In genomic region chr14:22766457-22767322, GRCh38 we compare ENCODE assay signal across 8 cellular contexts. TPM values are rescaled to one million over a fixed set of nuclear protein-coding genes. Genes with fewer than 3 reads are reported as not detected.
A peak's percentile ranks its signal among the peaks of the same experiment; 100 is the strongest.
DNase-seq lines count a peak whose midpoint lies in the region; ATAC-seq and TF ChIP-seq lines count a peak whose summit lies in the region.

TSS of gene OXA1L (plus strand) at chr14:22766688. CDS start at chr14:22766702, 14 bp downstream.

- H3K27ac Mint-ChIP-seq in activated T-helper 17 cell treated with anti-CD3 and anti-CD28 coated beads, Interleukin-2, amount 50 U/mL, for 72 hours, result peak within 1 kb of the TSS; percentile 100
- peak within 1 kb of the TSS; percentile 94 to 98 (median 98) for H3K27ac Mint-ChIP-seq in naive thymus-derived CD8-positive, alpha-beta T cell

- no peaks in the 10 kb centered on the region for H3K9me3 Mint-ChIP-seq in activated T-helper 17 cell treated with anti-CD3 and anti-CD28 coated beads, Interleukin-2, amount 50 U/mL, for 72 hours
- peaks cover 0 to 13% (median 3%) of the 10 kb centered on the region in 9 donors for H3K9me3 Mint-ChIP-seq in naive thymus-derived CD8-positive, alpha-beta T cell

- POLR2A ChIA-PET in RWPE1 (lab: Yijun Ruan, JAX; ENCODE audit: low non-redundant PET), result interaction anchor here (0.6 to 1.5 kb wide), 4 partner anchors 68 to 161 kb away, joined by 3 to 4 read pairs (median 3); no protein-coding TSS in a partner anchor
- POLR2A ChIA-PET in naive thymus-derived CD8-positive, alpha-beta T cell (lab: Charles Lee), result interaction anchor here (0.5 to 2.2 kb wide), 24 partner anchors 11 to 1449 kb away, joined by 3 to 15 read pairs (median 4); partner anchors contain the start of genes ABHD4, ACIN1, C14orf119 and DAD1

- peak within 1 kb of the TSS; percentile 98 for H3K4me3 Mint-ChIP-seq in activated T-helper 17 cell treated with anti-CD3 and anti-CD28 coated beads, Interleukin-2, amount 50 U/mL, for 72 hours
- peak within 1 kb of the TSS; percentile 86 to 97 (median 91) for H3K4me3 Mint-ChIP-seq in naive thymus-derived CD8-positive, alpha-beta T cell

- H3K27me3 Mint-ChIP-seq in activated T-helper 17 cell treated with anti-CD3 and anti-CD28 coated beads, Interleukin-2, amount 50 U/mL, for 72 hours, result no peaks in the 10 kb centered on the region
- no peaks in the 10 kb centered on the region for H3K27me3 Mint-ChIP-seq in naive thymus-derived CD8-positive, alpha-beta T cell

- peak; percentile 75 for ATAC-seq in GM21825 (IDR thresholded peaks at IDR 0.05; ENCODE audit: unreplicated experiment)
- ATAC-seq in activated T-helper 17 cell treated with anti-CD3 and anti-CD28 coated beads, Interleukin-2, amount 50 U/mL, for 72 hours (replicated peaks), result peak; percentile 92
- ATAC-seq in naive thymus-derived CD8-positive, alpha-beta T cell, result peak; percentile 92 to 93

- H3K27ac ChIP-seq in RWPE1, result peak within 1 kb of the TSS; percentile 85

- peaks cover 57% of the 10 kb centered on the region for H3K36me3 Mint-ChIP-seq in activated T-helper 17 cell treated with anti-CD3 and anti-CD28 coated beads, Interleukin-2, amount 50 U/mL, for 72 hours (ENCODE audit: low read depth)
- H3K36me3 Mint-ChIP-seq in naive thymus-derived CD8-positive, alpha-beta T cell, result peaks cover 26 to 44% (median 37%) of the 10 kb centered on the region in 3 donors

- CTCF ChIA-PET in RWPE1 (lab: Yijun Ruan, JAX), result interaction anchor here (0.5 to 1.6 kb wide), 3 partner anchors 53 to 113 kb away, joined by 3 to 6 read pairs (median 5); no protein-coding TSS in a partner anchor

- peaks cover 29% of the 10 kb centered on the region for H3K4me1 Mint-ChIP-seq in activated T-helper 17 cell treated with anti-CD3 and anti-CD28 coated beads, Interleukin-2, amount 50 U/mL, for 72 hours
- peaks cover 21 to 36% (median 33%) of the 10 kb centered on the region in 4 donors for H3K4me1 Mint-ChIP-seq in naive thymus-derived CD8-positive, alpha-beta T cell

- TF ChIP-seq CTCF in LNCaP clone FGC (IDR thresholded peaks at IDR 0.05; ENCODE audit: control insufficient read depth, extremely low read depth, insufficient read depth) (no peak), RWPE1 (conservative IDR thresholded peaks at IDR 0.05; ENCODE audit: low read depth) (no peak), fibroblast of mammary gland (conservative IDR thresholded peaks at IDR 0.05; ENCODE audit: control insufficient read depth, insufficient read depth, low read depth, low read length) (no peak)

- H3K4me3 ChIP-seq in LNCaP clone FGC (ENCODE audit: low read depth, low read length) (peak within 1 kb of the TSS; percentile 90), fibroblast of mammary gland (ENCODE audit: control insufficient read depth, low read depth, low read length) (peak within 1 kb of the TSS; percentile 83)

- peak; percentile 99 for DNase-seq in DMS79 (lab: John Stamatoyannopoulos, UW)
- DNase-seq in LNCaP clone FGC (ENCODE audit: low read depth), result peak; percentile 95
- DNase-seq in RWPE1 (ENCODE audit: low spot score), result peak; percentile 97
- peak; percentile 97 for DNase-seq in fibroblast of mammary gland (ENCODE audit: low read depth)
- DNase-seq in naive thymus-derived CD8-positive, alpha-beta T cell, result peak; percentile 84 to 99 (median 96)
- DNase-seq in stimulated activated naive CD4-positive, alpha-beta T cell (lab: John Stamatoyannopoulos, UW), result peak; percentile 81 to 97 (median 96)

RNA-seq across cellular contexts. Expression of gene OXA1L, which starts in this region (rescaled TPM):
- total RNA-seq in activated T-helper 17 cell treated with anti-CD3 and anti-CD28 coated beads, Interleukin-2, amount 50 U/mL, for 72 hours, result 100 to 1,000 TPM; 110 to 152 TPM
- 100 to 1,000 TPM; 159 to 166 TPM for total RNA-seq in naive thymus-derived CD8-positive, alpha-beta T cell
- polyA plus RNA-seq in naive thymus-derived CD8-positive, alpha-beta T cell, result 10 to 100 TPM; 56.3 to 67.4 (median 57.1) TPM

Comparison
In these comparisons a context has a peak if more than half of its experiments do, and no peak if none do; other contexts are left out.
1. Peak in every context shown above with its lines: DNase-seq, ATAC-seq, H3K4me3 ChIP-seq and H3K27ac ChIP-seq.